ENCODE assay signal across 8 cellular contexts in the genomic region with DNA sequence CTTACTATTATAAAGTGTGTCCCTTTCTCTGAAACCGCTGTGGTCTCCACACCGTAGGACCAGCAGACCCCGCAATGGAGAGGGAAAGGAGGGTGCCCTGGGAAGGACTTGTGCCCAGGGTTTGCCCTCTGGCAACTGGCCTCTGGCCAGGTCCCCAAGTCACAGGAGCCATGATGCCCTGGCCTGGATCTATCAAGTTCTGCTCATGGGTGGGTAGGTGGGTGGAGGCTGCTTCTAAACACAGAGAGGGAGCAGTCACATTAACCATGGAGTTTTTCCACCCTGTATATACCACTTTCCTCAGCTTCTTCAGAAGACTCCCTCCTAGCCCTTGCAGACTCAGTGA. TPM values are rescaled to one million over a fixed set of nuclear protein-coding genes. Genes with fewer than 3 reads are reported as not detected.
DNase-seq lines count a peak whose midpoint lies in the region; TF ChIP-seq lines count a peak whose summit lies in the region.

No MANE protein-coding gene starts in this region.

- no peaks in the 10 kb centered on the region for H3K79me1 ChIP-seq in mesenchymal stem cell (replicated peaks; ENCODE audit: low read length, poor library complexity, severe bottlenecking)

- no peak overlapping the region for H4K91ac ChIP-seq in mesenchymal stem cell (ENCODE audit: low read length)

- no peak overlapping the region for H2BK12ac ChIP-seq in mesenchymal stem cell (ENCODE audit: low read length in 2 of 2)

- no peak overlapping the region for H2AK5ac ChIP-seq in mesenchymal stem cell (ENCODE audit: low read length, severe bottlenecking)

- H2AFZ ChIP-seq in mesenchymal stem cell (ENCODE audit: low read depth, low read length): no peak overlapping the region

- H2BK120ac ChIP-seq in mesenchymal stem cell (ENCODE audit: low read depth, low read length): no peak overlapping the region

- H3K4me1 ChIP-seq in Caco-2 (0 out of 2 replicates have a peak, but pooled peaks cover 4% of the 10 kb centered on the region), HUES6 (ENCODE audit: control insufficient read depth, insufficient read depth, low read length) (peaks cover 7% of the 10 kb centered on the region; the same call in 1 of the 2 replicates), mesenchymal stem cell (ENCODE audit: control insufficient read depth, insufficient read depth, low read depth, low read length) (peaks cover 13% of the 10 kb centered on the region), A673 (ENCODE audit: insufficient read depth, low read length, poor library complexity, severe bottlenecking) (no peaks in the 10 kb centered on the region)

- H3K9ac ChIP-seq in HUES6 (ENCODE audit: low read length) (no peak overlapping the region), mesenchymal stem cell (ENCODE audit: low read length) (no peak overlapping the region)

- DNase-seq in Caco-2 (no peak), neural crest cell (ENCODE audit: low read depth, low spot score) (no peak), NCI-H2227 treated with DMSO at 0.1 percent for 48 hours (lab: John Stamatoyannopoulos, UW) (no peak), mesenchymal stem cell (no peak), nucleus accumbens (lab: John Stamatoyannopoulos, UW) (no peak), A673 (ENCODE audit: low spot score) (no peak)

- no peak for TF ChIP-seq CTCF in Caco-2 (IDR thresholded peaks at IDR 0.05; ENCODE audit: insufficient read depth in 1 of 2, low read depth in 1 of 2, low read length in 1 of 2, severe bottlenecking in 1 of 2, unreplicated experiment in 1 of 2)
- TF ChIP-seq CTCF in brain (conservative IDR thresholded peaks at IDR 0.05): no peak
- TF ChIP-seq CTCF in neural crest cell (conservative IDR thresholded peaks at IDR 0.05): no peak
- TF ChIP-seq CTCF in A673 (conservative IDR thresholded peaks at IDR 0.05; ENCODE audit: low read depth, low read length): no peak

- H3K27ac Mint-ChIP-seq in Caco-2 (ENCODE audit: unreplicated experiment) (no peak overlapping the region), brain (peak overlapping the region in 2 of 5 experiments; percentile 17 to 90), neural crest cell (ENCODE audit: unreplicated experiment) (no peak overlapping the region)

- no peak overlapping the region for H3K27ac ChIP-seq in HUES6 (ENCODE audit: low read depth, low read length)
- H3K27ac ChIP-seq in mesenchymal stem cell (ENCODE audit: low read length, poor library complexity, severe bottlenecking): no peak overlapping the region
- H3K27ac ChIP-seq in A673 (ENCODE audit: low read depth, low read length, poor library complexity, severe bottlenecking): no peak overlapping the region

- no peak overlapping the region for H3K4me2 ChIP-seq in mesenchymal stem cell (ENCODE audit: low read length, poor library complexity, severe bottlenecking)

- no peak overlapping the region for H2BK15ac ChIP-seq in mesenchymal stem cell (ENCODE audit: low read depth, poor library complexity, severe bottlenecking)

- no peak overlapping the region for H3K18ac ChIP-seq in mesenchymal stem cell (ENCODE audit: low read depth in 1 of 2, low read length in 2 of 2)

- no TSS peak for BruUV-seq in Caco-2 (replicated peaks; lab: Mats Ljungman, UMichigan)
- BruUV-seq in A673 (replicated peaks; lab: Mats Ljungman, UMichigan): no TSS peak

- no peak overlapping the region for H3K23ac ChIP-seq in mesenchymal stem cell (ENCODE audit: low read length in 2 of 2)

- intact Hi-C loops in Caco-2 (cut with micrococcal nuclease; ENCODE audit: unreplicated experiment) (no loop called here), A673 (cut with micrococcal nuclease; ENCODE audit: unreplicated experiment) (no loop called here)

- H3K4me3 ChIP-seq in Caco-2 (ENCODE audit: low read depth, low read length) (no peak overlapping the region), HUES6 (ENCODE audit: low read depth, low read length) (peak overlapping the region; percentile 56), mesenchymal stem cell (ENCODE audit: insufficient read depth in 1 of 2, low read depth in 1 of 2, low read length in 2 of 2) (no peak overlapping the region), A673 (ENCODE audit: low read depth, low read length, poor library complexity, severe bottlenecking) (no peak overlapping the region)

- H3K27me3 Mint-ChIP-seq in Caco-2 (ENCODE audit: insufficient read depth, unreplicated experiment) (peaks cover 22% of the 10 kb centered on the region), brain (peaks cover 51% of the 10 kb centered on the region), neural crest cell (ENCODE audit: low read depth) (peaks cover 92% of the 10 kb centered on the region)

- WGBS in mesenchymal stem cell: 76% methylated on average over 3 of the region's 3 CpGs

- no peak overlapping the region for H3K14ac ChIP-seq in mesenchymal stem cell (ENCODE audit: low read length in 2 of 2)

- H3K9me3 Mint-ChIP-seq in Caco-2 (ENCODE audit: unreplicated experiment): no peaks in the 10 kb centered on the region
- H3K9me3 Mint-ChIP-seq in brain: peaks cover 0 to 5% (median 0%) of the 10 kb centered on the region in 5 experiments
- H3K9me3 Mint-ChIP-seq in neural crest cell: no peaks in the 10 kb centered on the region

- CTCF ChIA-PET in Caco-2 (lab: Charles Lee) (no interaction called here), A673 (lab: Charles Lee) (no interaction called here)

- no peak overlapping the region for H4K8ac ChIP-seq in mesenchymal stem cell (ENCODE audit: low read length)

- POLR2A ChIA-PET in Caco-2 (lab: Charles Lee) (no interaction called here), A673 (lab: Charles Lee; ENCODE audit: low non-redundant PET) (no interaction called here)

- H3K36me3 ChIP-seq in Caco-2 (ENCODE audit: control insufficient read depth, insufficient read depth, low read length) (no peaks in the 10 kb centered on the region), HUES6 (ENCODE audit: control insufficient read depth, insufficient read depth, low read length) (no peaks in the 10 kb centered on the region), mesenchymal stem cell (ENCODE audit: control insufficient read depth in 1 of 2, insufficient read depth in 2 of 2, low read depth in 1 of 2, low read length in 2 of 2) (no peaks in the 10 kb centered on the region), A673 (ENCODE audit: insufficient read depth, low read length, poor library complexity, severe bottlenecking) (no peaks in the 10 kb centered on the region)

- H3K27me3 ChIP-seq in Caco-2 (replicated peaks; ENCODE audit: control insufficient read depth, insufficient read depth, low read length): peaks cover 4% of the 10 kb centered on the region; the same call in 1 of the 2 replicates
- H3K27me3 ChIP-seq in HUES6 (ENCODE audit: control insufficient read depth, insufficient read depth, low read length): peaks cover 94% of the 10 kb centered on the region
- peaks cover 64 to 76% of the 10 kb centered on the region in 2 experiments for H3K27me3 ChIP-seq in mesenchymal stem cell (ENCODE audit: control insufficient read depth in 1 of 2, insufficient read depth in 1 of 2, low read length in 2 of 2)
- H3K27me3 ChIP-seq in A673 (replicated peaks; ENCODE audit: insufficient read depth, low read depth, low read length, poor library complexity): no peaks in the 10 kb centered on the region

- H3K4ac ChIP-seq in mesenchymal stem cell (ENCODE audit: low read depth in 1 of 2, low read length in 2 of 2): no peak overlapping the region

- no peaks in the 10 kb centered on the region for H3K4me1 Mint-ChIP-seq in Caco-2 (ENCODE audit: low read depth, unreplicated experiment)
- H3K4me1 Mint-ChIP-seq in brain: peaks cover 15% of the 10 kb centered on the region
- peaks cover 8% of the 10 kb centered on the region for H3K4me1 Mint-ChIP-seq in neural crest cell

- peak overlapping the region; percentile 74 for H3K4me3 Mint-ChIP-seq in Caco-2 (ENCODE audit: unreplicated experiment)
- H3K4me3 Mint-ChIP-seq in brain: peak overlapping the region; percentile 37 to 74 (median 72)
- H3K4me3 Mint-ChIP-seq in neural crest cell: peak overlapping the region; percentile 56

- no peak overlapping the region for H2BK5ac ChIP-seq in mesenchymal stem cell (ENCODE audit: low read depth, low read length, poor library complexity, severe bottlenecking)

- H3K9me3 ChIP-seq in Caco-2 (no peaks in the 10 kb centered on the region), HUES6 (ENCODE audit: control insufficient read depth, insufficient read depth, low read depth, low read length) (no peaks in the 10 kb centered on the region), mesenchymal stem cell (ENCODE audit: control insufficient read depth, low read length) (no peaks in the 10 kb centered on the region), A673 (ENCODE audit: low read depth, low read length, poor library complexity, severe bottlenecking) (no peaks in the 10 kb centered on the region)

- no peaks in the 10 kb centered on the region for H3K36me3 Mint-ChIP-seq in Caco-2 (ENCODE audit: insufficient read depth, unreplicated experiment)
- no peaks in the 10 kb centered on the region for H3K36me3 Mint-ChIP-seq in brain
- H3K36me3 Mint-ChIP-seq in neural crest cell (ENCODE audit: low read depth): no peaks in the 10 kb centered on the region

RNA-seq across cellular contexts. Expression of a gene that starts 9.4 kb away (rescaled TPM):
- not detected in 2 replicates for total RNA-seq in Caco-2 (2022)
- 8.1 TPM for polyA plus RNA-seq in brain (ENCODE audit: insufficient read depth, low read depth, low replicate concordance)
- total RNA-seq in neural crest cell: not detected in 2 replicates
- not detected for polyA plus RNA-seq in mesenchymal stem cell (2013, experiment 1 of 2)
- not detected for polyA plus RNA-seq in mesenchymal stem cell (2013, experiment 2 of 2)
- not detected in 2 replicates for total RNA-seq in A673 (2021)

RNA-seq across cellular contexts. Expression of a gene that starts 9.7 kb away (rescaled TPM):
- total RNA-seq in Caco-2 (2022): not detected in 2 replicates
- 154 TPM for polyA plus RNA-seq in brain (ENCODE audit: insufficient read depth, low read depth, low replicate concordance)
- total RNA-seq in neural crest cell: not detected in 2 replicates
- not detected for polyA plus RNA-seq in mesenchymal stem cell (2013, experiment 1 of 2)
- polyA plus RNA-seq in mesenchymal stem cell (2013, experiment 2 of 2): not detected
- 8.2 and 11.7 TPM in 2 replicates for total RNA-seq in A673 (2021)

RNA-seq across cellular contexts. Expression of a gene that starts 19.9 kb away (rescaled TPM):
- total RNA-seq in Caco-2 (2022) (42.6 and 55.5 TPM in 2 replicates), neural crest cell (60.6 and 64.8 TPM in 2 replicates), A673 (2021) (21.3 and 31.4 TPM in 2 replicates)
- 53.8 TPM for polyA plus RNA-seq in brain (ENCODE audit: insufficient read depth, low read depth, low replicate concordance)
- 64.0 TPM for polyA plus RNA-seq in mesenchymal stem cell (2013, experiment 1 of 2)
- 60.0 TPM for polyA plus RNA-seq in mesenchymal stem cell (2013, experiment 2 of 2)

RNA-seq across cellular contexts. Expression of a gene that starts 48.1 kb away (rescaled TPM):
- total RNA-seq in Caco-2 (2022) (1.6 TPM in 2 replicates), neural crest cell (1.9 and 2.8 TPM in 2 replicates), A673 (2021) (0.54 and 0.79 TPM in 2 replicates)
- 2.1 TPM for polyA plus RNA-seq in brain (ENCODE audit: insufficient read depth, low read depth, low replicate concordance)
- polyA plus RNA-seq in mesenchymal stem cell (2013, experiment 1 of 2): 0.12 TPM
- polyA plus RNA-seq in mesenchymal stem cell (2013, experiment 2 of 2): 0.05 TPM

RNA-seq across cellular contexts. Expression of a gene that starts 51.2 kb away (rescaled TPM):
- total RNA-seq in Caco-2 (2022): not detected in 2 replicates
- 2.9 TPM for polyA plus RNA-seq in brain (ENCODE audit: insufficient read depth, low read depth, low replicate concordance)
- 0.84 and 0.86 TPM in 2 replicates for total RNA-seq in neural crest cell
- 0.17 TPM for polyA plus RNA-seq in mesenchymal stem cell (2013, experiment 1 of 2)
- polyA plus RNA-seq in mesenchymal stem cell (2013, experiment 2 of 2): 0.21 TPM
- total RNA-seq in A673 (2021): not detected in 2 replicates
